ENCODE assay signal across 2 cellular contexts in genomic region chr6:97077380-97077779, GRCh38.
TF ChIP-seq lines count a peak whose summit lies in the region.

No MANE protein-coding gene starts in this region.

TF ChIP-seq in SK-N-SH, 30 proteins besides CTCF, POLR2A, EP300 and RAD21 (continued from another document):
- TF ChIP-seq GATA2 (CRISPR knock-in tag; IDR thresholded peaks at IDR 0.05) (no peak), TAF1 (IDR thresholded peaks at IDR 0.05; ENCODE audit: borderline replicate concordance, low read depth, low read length) (no peak), PBX3 (IDR thresholded peaks at IDR 0.05) (no peak), ELF1 (IDR thresholded peaks at IDR 0.05) (no peak), FOSL2 (IDR thresholded peaks at IDR 0.05; ENCODE audit: borderline replicate concordance, low read depth) (no peak), YY1 (IDR thresholded peaks at IDR 0.05; ENCODE audit: low read depth) (no peak), MAX (IDR thresholded peaks at IDR 0.05; ENCODE audit: low read depth) (no peak), IRF3 (IDR thresholded peaks at IDR 0.05; ENCODE audit: low read depth, low read length) (no peak)

TF ChIP-seq in SK-N-SH treated with all-trans-retinoic acid at 6 μM for 48 hours, 23 proteins besides CTCF, POLR2A, EP300 and RAD21 (continued from another document):
- TF ChIP-seq TSHZ2 (CRISPR knock-in tag; IDR thresholded peaks at IDR 0.05) = no peak
- no peak for TF ChIP-seq BACH2 (CRISPR knock-in tag; IDR thresholded peaks at IDR 0.05; ENCODE audit: borderline replicate concordance)
- no peak for TF ChIP-seq ZFP3 (CRISPR knock-in tag; IDR thresholded peaks at IDR 0.05)
- no peak for TF ChIP-seq PPARA (CRISPR knock-in tag; IDR thresholded peaks at IDR 0.05; ENCODE audit: borderline replicate concordance)
- TF ChIP-seq ZNF8 (CRISPR knock-in tag; IDR thresholded peaks at IDR 0.05) = no peak
- no peak for TF ChIP-seq TCF4 (CRISPR knock-in tag; IDR thresholded peaks at IDR 0.05; ENCODE audit: borderline replicate concordance)
- no peak for TF ChIP-seq POU6F1 (CRISPR knock-in tag; IDR thresholded peaks at IDR 0.05; ENCODE audit: borderline replicate concordance, low read depth)
- no peak for TF ChIP-seq PATZ1 (CRISPR knock-in tag; IDR thresholded peaks at IDR 0.05; ENCODE audit: borderline replicate concordance)
- TF ChIP-seq ISL1 (CRISPR knock-in tag; IDR thresholded peaks at IDR 0.05) = no peak
- TF ChIP-seq ESRRG (CRISPR knock-in tag; IDR thresholded peaks at IDR 0.05) = no peak
- TF ChIP-seq RARB (CRISPR knock-in tag; IDR thresholded peaks at IDR 0.05) = no peak
